Comparison of ENCODE assay signal across 15 cellular contexts in the genomic region with DNA sequence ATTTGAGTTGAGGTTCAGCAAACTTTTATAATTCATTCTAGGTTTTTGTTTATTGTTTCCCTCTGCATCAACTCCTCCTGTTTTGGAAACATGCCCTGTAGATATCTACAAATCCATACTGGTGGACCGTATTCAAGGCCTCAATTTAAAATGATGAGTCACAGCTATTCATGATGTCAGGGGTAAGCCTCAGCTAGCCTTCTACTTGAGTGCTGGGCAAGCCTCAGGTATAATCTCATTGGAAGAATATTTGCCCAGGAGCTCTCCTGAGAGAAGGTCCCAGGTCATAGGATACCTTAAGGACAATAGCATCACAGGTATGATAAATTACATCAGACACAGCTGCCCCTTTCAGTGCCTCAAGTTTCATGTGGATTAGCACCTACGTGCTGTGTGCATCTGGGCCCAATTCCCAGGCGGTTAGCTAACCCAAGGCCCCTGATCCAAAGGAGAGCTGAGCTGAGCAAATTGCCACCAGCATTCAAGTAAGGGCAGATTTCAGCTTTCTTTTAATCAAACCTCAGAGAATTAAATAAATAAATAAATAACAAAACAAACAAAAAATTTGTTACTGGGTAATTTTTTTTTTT.
A peak's percentile ranks its signal among the peaks of the same experiment; 100 is the strongest.
DNase-seq lines count a peak whose midpoint lies in the region; ATAC-seq and TF ChIP-seq lines count a peak whose summit lies in the region.
"Had no signal": no experiment of that assay in that cellular context is flagged by ENCODE, and none has a peak within 500 bp of the region (broad histone marks: within the 10 kb centered on the region; RNA-seq: fewer than 3 reads in every experiment).

No MANE protein-coding gene starts in this region.

- H3K9me3 ChIP-seq in body of pancreas = no peaks in the 10 kb centered on the region
- no peaks in the 10 kb centered on the region for H3K9me3 ChIP-seq in Peyer's patch
- H3K9me3 ChIP-seq: esophagus squamous epithelium had no signal

- WGBS in body of pancreas, 2 donors = 60 to 62% methylated on average over 3 of the region's 3 CpGs

- no peaks in the 10 kb centered on the region for H3K27me3 ChIP-seq in body of pancreas
- no peaks in the 10 kb centered on the region for H3K27me3 ChIP-seq in Peyer's patch
- H3K27me3 ChIP-seq: esophagus squamous epithelium had no signal

- TF ChIP-seq POLR2A in body of pancreas (IDR thresholded peaks at IDR 0.05) = no peak
- no peak for TF ChIP-seq POLR2A in Peyer's patch (IDR thresholded peaks at IDR 0.05)

- no peaks in the 10 kb centered on the region for H3K36me3 ChIP-seq in body of pancreas (replicated peaks in 1 of 2; ENCODE audit: insufficient read depth in 1 of 2, low read depth in 2 of 2)
- H3K36me3 ChIP-seq in Peyer's patch = no peaks in the 10 kb centered on the region
- H3K36me3 ChIP-seq: esophagus squamous epithelium had no signal

- DNase-seq in NCI-H1436 (lab: John Stamatoyannopoulos, UW) = peak; percentile 19
- no peak for DNase-seq in NCI-H1436 treated with DMSO at 0.1 percent for 48 hours (lab: John Stamatoyannopoulos, UW)
- peak; percentile 61 for DNase-seq in NCI-H446 treated with DMSO at 0.1 percent for 48 hours (lab: John Stamatoyannopoulos, UW)
- peak; percentile 27 for DNase-seq in epithelial cell of prostate (ENCODE audit: low read depth, low spot score)
- DNase-seq in retinal pigment epithelial cell (ENCODE audit: low read depth) = peak; percentile 10
- no peak for DNase-seq in body of pancreas
- DNase-seq in Peyer's patch = no peak
- DNase-seq: activated CD8-positive, alpha-beta memory T cell treated with anti-CD3 and anti-CD28 coated beads, Interleukin-2, amount 50 U/mL, for 4 hours; activated naive CD8-positive, alpha-beta T cell treated with anti-CD3 and anti-CD28 coated beads, Interleukin-2, amount 10 ng/mL, durations not matched to agents 7 days and 5 days; CD4-positive, alpha-beta memory T cell; esophagus squamous epithelium; HFFc6; NCI-H1092 had no signal

- intact Hi-C loops in body of pancreas (cut with DNase I) = no loop called here

- H3K4me3 ChIP-seq in retinal pigment epithelial cell (ENCODE audit: low read length) = no peak overlapping the region
- no peak overlapping the region for H3K4me3 ChIP-seq in body of pancreas
- H3K4me3 ChIP-seq in Peyer's patch = no peak overlapping the region
- H3K4me3 ChIP-seq: esophagus squamous epithelium had no signal

- ATAC-seq in body of pancreas (no peak), GM21717 (IDR thresholded peaks at IDR 0.05; ENCODE audit: unreplicated experiment) (no peak)

- TF ChIP-seq CTCF in retinal pigment epithelial cell (conservative IDR thresholded peaks at IDR 0.05; ENCODE audit: low read depth, low read length) = no peak
- no peak for TF ChIP-seq CTCF in body of pancreas (IDR thresholded peaks at IDR 0.05)
- no peak for TF ChIP-seq CTCF in Peyer's patch (IDR thresholded peaks at IDR 0.05)

- no peaks in the 10 kb centered on the region for H3K4me1 ChIP-seq in body of pancreas
- H3K4me1 ChIP-seq in Peyer's patch = no peaks in the 10 kb centered on the region

- H3K27ac ChIP-seq in epithelial cell of prostate = peak overlapping the region; percentile 15
- H3K27ac ChIP-seq in body of pancreas = no peak overlapping the region
- H3K27ac ChIP-seq in Peyer's patch = no peak overlapping the region
- H3K27ac ChIP-seq: 22Rv1, esophagus squamous epithelium had no signal

Comparison
In these comparisons a context has a peak if more than half of its experiments do, and no peak if none do; other contexts are left out.
1. DNase-seq: peak in NCI-H1436 (single experiment), NCI-H446 treated with DMSO at 0.1 percent for 48 hours (single experiment), epithelial cell of prostate (single experiment) and retinal pigment epithelial cell (single experiment); none in NCI-H1436 treated with DMSO at 0.1 percent for 48 hours (single experiment), body of pancreas (0 of 4) and Peyer's patch (0 of 3).